In genomic region chr5:91283326-91283725, GRCh38 we compare ENCODE assay signal across 23 cellular contexts.
DNase-seq lines count a peak whose midpoint lies in the region; ATAC-seq and TF ChIP-seq lines count a peak whose summit lies in the region.
"Had no signal": no experiment of that assay in that cellular context is flagged by ENCODE, and none has a peak within 500 bp of the region (broad histone marks: within the 10 kb centered on the region; RNA-seq: fewer than 3 reads in every experiment).

No MANE protein-coding gene starts in this region.

- H4K20me1 ChIP-seq in GM23338 (replicated peaks; ENCODE audit: insufficient read depth) = no peaks in the 10 kb centered on the region

- POLR2A ChIA-PET in MCF 10A (lab: Yijun Ruan, JAX) = interaction anchor here (3.4 to 7.1 kb wide), 4 partner anchors 13 to 101 kb away, joined by 46 to 105 read pairs (median 62); partner anchors contain the start of gene ARRDC3

- intact Hi-C loops in breast epithelium (cut with DNase I; ENCODE audit: low total_unique reads) = no loop called here
- intact Hi-C loops in MCF 10A (cut with micrococcal nuclease) = no loop called here
- intact Hi-C loops in vagina (cut with DNase I) = loop anchor here (5.0 kb wide), 1 partner anchor 99 kb away; the partner anchor contains the start of gene ARRDC3

- H2AFZ ChIP-seq in GM23338 = no peak overlapping the region

- H3K4me3 ChIP-seq in breast epithelium (no peak overlapping the region), vagina (no peak overlapping the region), GM23338 (no peak overlapping the region)
- H3K4me3 ChIP-seq: upper lobe of left lung had no signal

- CTCF ChIA-PET in MCF 10A (lab: Yijun Ruan, JAX) = interaction anchor here (0.6 to 1.4 kb wide), 5 partner anchors 11 to 418 kb away, joined by 3 to 4 read pairs (median 3); no protein-coding TSS in a partner anchor

- H3K4me1 Mint-ChIP-seq in MCF 10A (ENCODE audit: insufficient read depth, unreplicated experiment) = peaks cover 23% of the 10 kb centered on the region
- H3K4me1 Mint-ChIP-seq in T-helper 17 cell = peaks cover 28% of the 10 kb centered on the region
- peaks cover 10% of the 10 kb centered on the region for H3K4me1 Mint-ChIP-seq in GM23338

- TF ChIP-seq POLR2A in breast epithelium (IDR thresholded peaks at IDR 0.05) (no peak), vagina (IDR thresholded peaks at IDR 0.05) (no peak)

- DNase-seq in breast epithelium (ENCODE audit: low spot score in 2 of 2) (no peak), MCF 10A (ENCODE audit: unreplicated experiment) (no peak), T-helper 17 cell (no peak), glomerular visceral epithelial cell (ENCODE audit: extremely low spot score) (peak; percentile 33), vagina (ENCODE audit: extremely low spot score in 2 of 2) (no peak), GM23338 (ENCODE audit: low spot score) (no peak), iPS-NIHi7 (ENCODE audit: extremely low spot score) (no peak)
- DNase-seq: activated CD4-positive, alpha-beta T cell treated with anti-CD3 and anti-CD28 coated beads, Interleukin-2, amount 50 U/mL, for 1 hour; activated naive CD8-positive, alpha-beta T cell treated with anti-CD3 and anti-CD28 coated beads, Interleukin-2, amount 10 ng/mL, durations not matched to agents 7 days and 5 days; effector CD8-positive, alpha-beta T cell; H7; hippocampal formation; NCI-H1048; NCI-H187 treated with DMSO at 0.1 percent for 48 hours; NCI-H526 treated with DMSO at 0.1 percent for 48 hours; nephron progenitor cell; posterior cingulate gyrus; stimulated activated CD4-positive, alpha-beta T cell treated with anti-CD3 and anti-CD28 coated beads, Interleukin-15, amount 100 ng/mL, for 24 hours; stimulated activated CD8-positive, alpha-beta memory T cell treated with anti-CD3 and anti-CD28 coated beads, Interleukin-4, amount 100 ng/mL, for 48 hours; upper lobe of left lung; WERI-Rb-1 had no signal

- H3K4me1 ChIP-seq in breast epithelium = no peaks in the 10 kb centered on the region
- peaks cover 30% of the 10 kb centered on the region for H3K4me1 ChIP-seq in vagina
- H3K4me1 ChIP-seq in GM23338 (ENCODE audit: insufficient read depth) = peaks cover 10% of the 10 kb centered on the region; the same call in 1 of the 2 replicates

- no peak for ATAC-seq in T-helper 17 cell
- ATAC-seq in GM23338 = no peak
- ATAC-seq in HG02938 (IDR thresholded peaks at IDR 0.05; ENCODE audit: unreplicated experiment) = no peak

- H3K79me2 ChIP-seq in GM23338 (replicated peaks; ENCODE audit: insufficient read depth) = no peaks in the 10 kb centered on the region

- peak overlapping the region; percentile 39 to 90 for H3K27ac ChIP-seq in breast epithelium
- H3K27ac ChIP-seq in vagina = peak overlapping the region; percentile 29
- H3K27ac ChIP-seq in GM23338 (ENCODE audit: low read depth) = no peak overlapping the region
- H3K27ac ChIP-seq: upper lobe of left lung, WERI-Rb-1 had no signal

- TF ChIP-seq CTCF in breast epithelium (IDR thresholded peaks at IDR 0.05) (no peak), MCF 10A (IDR thresholded peaks at IDR 0.05; ENCODE audit: unreplicated experiment) (no peak), vagina (IDR thresholded peaks at IDR 0.05) (no peak), GM23338 (conservative IDR thresholded peaks at IDR 0.05; ENCODE audit: low read depth in 2 of 2) (no peak)

- H3K9me3 ChIP-seq in breast epithelium (peaks cover 0 to 4% of the 10 kb centered on the region in 2 donors), T-helper 17 cell (ENCODE audit: control insufficient read depth, low read length, poor library complexity, severe bottlenecking) (no peaks in the 10 kb centered on the region), vagina (no peaks in the 10 kb centered on the region)
- H3K9me3 ChIP-seq: upper lobe of left lung had no signal

- H3K27ac Mint-ChIP-seq in MCF 10A (ENCODE audit: low read depth, unreplicated experiment) (no peak overlapping the region), T-helper 17 cell (peak overlapping the region; percentile 35), GM23338 (no peak overlapping the region)
- H3K27ac Mint-ChIP-seq: activated naive CD8-positive, alpha-beta T cell treated with anti-CD3 and anti-CD28 coated beads, Interleukin-2, amount 10 ng/mL, durations not matched to agents 7 days and 5 days; activated T-helper 2 cell treated with anti-CD3 and anti-CD28 coated beads, Interferon-gamma antibody, Interleukin-2, Interleukin-4, amounts not matched to agents 10 μg/mL and 5 μg/mL and 100 μg/mL, durations not matched to agents 14 hours and 24 hours and 36 hours; nephron progenitor cell had no signal

- H3K9me2 ChIP-seq in GM23338 (ENCODE audit: insufficient read depth) = no peaks in the 10 kb centered on the region

- H3K27me3 Mint-ChIP-seq in MCF 10A (ENCODE audit: insufficient read depth, unreplicated experiment) (no peaks in the 10 kb centered on the region), T-helper 17 cell (no peaks in the 10 kb centered on the region), GM23338 (ENCODE audit: insufficient read depth, low read depth, poor library complexity) (peaks cover 12% of the 10 kb centered on the region)

- H3K36me3 ChIP-seq in breast epithelium = no peaks in the 10 kb centered on the region
- H3K36me3 ChIP-seq in vagina = no peaks in the 10 kb centered on the region
- no peaks in the 10 kb centered on the region for H3K36me3 ChIP-seq in GM23338 (ENCODE audit: insufficient read depth)
- H3K36me3 ChIP-seq: upper lobe of left lung, WERI-Rb-1 had no signal

- H3F3A ChIP-seq in GM23338 (replicated peaks; ENCODE audit: low read depth) = peaks cover 6% of the 10 kb centered on the region; the same call in 1 of the 2 replicates

- no TSS peak for BruUV-seq in MCF 10A (replicated peaks; lab: Mats Ljungman, UMichigan)

- H3K27me3 ChIP-seq in breast epithelium = no peaks in the 10 kb centered on the region
- no peaks in the 10 kb centered on the region for H3K27me3 ChIP-seq in vagina
- peaks cover 30% of the 10 kb centered on the region for H3K27me3 ChIP-seq in GM23338 (ENCODE audit: insufficient read depth)
- H3K27me3 ChIP-seq: upper lobe of left lung had no signal

- no peak overlapping the region for H3K4me2 ChIP-seq in GM23338

- H3K9me3 Mint-ChIP-seq in MCF 10A (ENCODE audit: unreplicated experiment) (peaks cover 9% of the 10 kb centered on the region), GM23338 (peaks cover 5% of the 10 kb centered on the region; the same call in 1 of the 3 replicates)

- no peak overlapping the region for H3K4me3 Mint-ChIP-seq in MCF 10A (ENCODE audit: unreplicated experiment)
- H3K4me3 Mint-ChIP-seq in T-helper 17 cell = no peak overlapping the region
- no peak overlapping the region for H3K4me3 Mint-ChIP-seq in GM23338
- H3K4me3 Mint-ChIP-seq: activated naive CD8-positive, alpha-beta T cell treated with anti-CD3 and anti-CD28 coated beads, Interleukin-2, amount 10 ng/mL, durations not matched to agents 7 days and 5 days; nephron progenitor cell had no signal

- H3K36me3 Mint-ChIP-seq in MCF 10A (ENCODE audit: insufficient read depth, unreplicated experiment) (no peaks in the 10 kb centered on the region), T-helper 17 cell (ENCODE audit: low read depth) (no peaks in the 10 kb centered on the region), GM23338 (ENCODE audit: low read depth) (peaks cover 5% of the 10 kb centered on the region; the same call in 2 of the 3 replicates)

TF ChIP-seq in GM23338, 12 proteins besides CTCF, POLR2A, EP300 and RAD21:
- TF ChIP-seq ZNF114 (CRISPR knock-in tag; IDR thresholded peaks at IDR 0.05) (no peak), REST (IDR thresholded peaks at IDR 0.05; ENCODE audit: unreplicated experiment) (no peak), NANOG (IDR thresholded peaks at IDR 0.05; ENCODE audit: borderline replicate concordance) (no peak), ZNF331 (CRISPR knock-in tag; IDR thresholded peaks at IDR 0.05; ENCODE audit: low read depth) (no peak)
TF ChIP-seq in GM23338: peak in this region for 0.
